Comparison of ENCODE assay signal across 22 cellular contexts in genomic region chr1:7640350-7640749, GRCh38.
DNase-seq lines count a peak whose midpoint lies in the region; TF ChIP-seq lines count a peak whose summit lies in the region.
"Had no signal": no experiment of that assay in that cellular context is flagged by ENCODE, and none has a peak within 500 bp of the region (broad histone marks: within the 10 kb centered on the region; RNA-seq: fewer than 3 reads in every experiment).

No MANE protein-coding gene starts in this region.

- H3K9me2 ChIP-seq in neural cell (ENCODE audit: insufficient read depth, low read length): no peaks in the 10 kb centered on the region

- no peak for TF ChIP-seq RAD21 in neural cell (conservative IDR thresholded peaks at IDR 0.05)

- H3K4me1 ChIP-seq in transverse colon: peaks cover 0 to 2% (median 0%) of the 10 kb centered on the region in 4 donors
- H3K4me1 ChIP-seq: HAP-1 had no signal

- H3K36me3 ChIP-seq in neural cell (ENCODE audit: insufficient read depth, low read length) (no peaks in the 10 kb centered on the region), transverse colon (no peaks in the 10 kb centered on the region)
- H3K36me3 ChIP-seq: BE2C; BLaER1 treated with 17β-estradiol and CSF1 and Interleukin-3, amounts not matched to agents 10 nM and 100 nM; HAP-1 had no signal

- H3K4me2 ChIP-seq in neural cell (ENCODE audit: low read length): peak overlapping the region; percentile 30
- H3K4me2 ChIP-seq: A549; BLaER1 treated with 17β-estradiol and CSF1 and Interleukin-3, amounts not matched to agents 10 nM and 100 nM had no signal

- H3K27me3 Mint-ChIP-seq in brain: no peaks in the 10 kb centered on the region
- H3K27me3 Mint-ChIP-seq in MCF 10A (ENCODE audit: insufficient read depth, unreplicated experiment): no peaks in the 10 kb centered on the region
- H3K27me3 Mint-ChIP-seq: CD4-positive, alpha-beta T cell had no signal

- peak; percentile 27 for DNase-seq in G401 (ENCODE audit: low spot score)
- DNase-seq in transverse colon: no peak
- DNase-seq in MCF 10A (ENCODE audit: unreplicated experiment): no peak
- DNase-seq in GM19240 (ENCODE audit: insufficient read length, low spot score): no peak
- DNase-seq: 8988T; ACHN; AML-193; BE2C; CD4-positive, alpha-beta T cell; CD8-positive, alpha-beta memory T cell; DMS 273 treated with DMSO at 0.1 percent for 48 hours; DMS79; EL; GF-D8; GOT3; HFFc6 had no signal

- H3K27ac ChIP-seq in neural cell (ENCODE audit: low read length): peak overlapping the region; percentile 93
- no peak overlapping the region for H3K27ac ChIP-seq in transverse colon
- H3K27ac ChIP-seq: BLaER1 treated with 17β-estradiol and CSF1 and Interleukin-3, amounts not matched to agents 10 nM and 100 nM had no signal

- peak overlapping the region in 1 of 5 experiments; percentile 28 for H3K4me3 Mint-ChIP-seq in brain
- no peak overlapping the region for H3K4me3 Mint-ChIP-seq in MCF 10A (ENCODE audit: unreplicated experiment)
- H3K4me3 Mint-ChIP-seq: CD14-positive monocyte; CD4-positive, alpha-beta T cell; CD8-positive, alpha-beta memory T cell; HFFc6 had no signal

- no peaks in the 10 kb centered on the region for H3K79me2 ChIP-seq in neural cell (replicated peaks; ENCODE audit: insufficient read depth, low read length)

- H3K9me3 ChIP-seq in neural cell (ENCODE audit: low read length) (no peaks in the 10 kb centered on the region), transverse colon (no peaks in the 10 kb centered on the region)
- H3K9me3 ChIP-seq: A549, BE2C, HAP-1 had no signal

- POLR2A ChIA-PET in MCF 10A (lab: Yijun Ruan, JAX): no interaction called here

- no peak for TF ChIP-seq EP300 in neural cell (conservative IDR thresholded peaks at IDR 0.05; ENCODE audit: poor library complexity, severe bottlenecking)
- TF ChIP-seq EP300 in transverse colon (IDR thresholded peaks at IDR 0.05; ENCODE audit: low read depth): no peak

- BruUV-seq in MCF 10A (replicated peaks; lab: Mats Ljungman, UMichigan): no TSS peak

- H3K27me3 ChIP-seq in neural cell (ENCODE audit: insufficient read depth, low read depth, low read length) (no peaks in the 10 kb centered on the region), transverse colon (no peaks in the 10 kb centered on the region)
- H3K27me3 ChIP-seq: BE2C; BLaER1 treated with 17β-estradiol and CSF1 and Interleukin-3, amounts not matched to agents 10 nM and 100 nM had no signal

- TF ChIP-seq POLR2A in transverse colon (IDR thresholded peaks at IDR 0.05): no peak

- H4K20me1 ChIP-seq in neural cell (ENCODE audit: insufficient read depth): no peaks in the 10 kb centered on the region

- TF ChIP-seq CTCF in brain (conservative IDR thresholded peaks at IDR 0.05) (no peak), neural cell (IDR thresholded peaks at IDR 0.05; ENCODE audit: poor library complexity, severe bottlenecking) (no peak), transverse colon (IDR thresholded peaks at IDR 0.05) (no peak), MCF 10A (IDR thresholded peaks at IDR 0.05; ENCODE audit: unreplicated experiment) (no peak)

- intact Hi-C loops in transverse colon (cut with DNase I; ENCODE audit: low total_unique reads): loop anchor here (10.0 kb wide), 1 partner anchor 596 kb away; no protein-coding TSS in a partner anchor
- intact Hi-C loops in MCF 10A (cut with micrococcal nuclease): no loop called here

- H3K36me3 Mint-ChIP-seq in brain (no peaks in the 10 kb centered on the region), MCF 10A (ENCODE audit: insufficient read depth, unreplicated experiment) (no peaks in the 10 kb centered on the region)
- H3K36me3 Mint-ChIP-seq: CD14-positive monocyte; CD8-positive, alpha-beta memory T cell had no signal

- 96 to 100% methylated on average over 1 to 18 of the region's 18 CpGs for whole genome bisulfite sequencing in transverse colon (ENCODE audit: low coverage in 1 of 2), 2 donors

- H3K4me1 Mint-ChIP-seq in brain: peaks cover 72% of the 10 kb centered on the region
- no peaks in the 10 kb centered on the region for H3K4me1 Mint-ChIP-seq in MCF 10A (ENCODE audit: insufficient read depth, unreplicated experiment)
- H3K4me1 Mint-ChIP-seq: CD14-positive monocyte; CD8-positive, alpha-beta memory T cell had no signal

- peak overlapping the region in 4 of 5 experiments; percentile 12 to 95 (median 70) for H3K27ac Mint-ChIP-seq in brain
- H3K27ac Mint-ChIP-seq in MCF 10A (ENCODE audit: low read depth, unreplicated experiment): no peak overlapping the region
- H3K27ac Mint-ChIP-seq: CD4-positive, alpha-beta T cell; CD8-positive, alpha-beta memory T cell; HFFc6 had no signal

- H3F3A ChIP-seq in neural cell (ENCODE audit: insufficient read depth, low read length, poor library complexity, severe bottlenecking): no peaks in the 10 kb centered on the region

- no peaks in the 10 kb centered on the region for H3K9me3 Mint-ChIP-seq in brain
- no peaks in the 10 kb centered on the region for H3K9me3 Mint-ChIP-seq in MCF 10A (ENCODE audit: unreplicated experiment)
- H3K9me3 Mint-ChIP-seq: CD14-positive monocyte; CD4-positive, alpha-beta T cell; CD8-positive, alpha-beta memory T cell; HFFc6 had no signal

- CTCF ChIA-PET in MCF 10A (lab: Yijun Ruan, JAX): interaction anchor here (0.6 kb wide), 1 partner anchor 418 kb away, joined by 3 read pairs; no protein-coding TSS in a partner anchor

- H3K9ac ChIP-seq in neural cell (ENCODE audit: low read length): peak overlapping the region; percentile 72
- H3K9ac ChIP-seq: BLaER1 treated with 17β-estradiol and CSF1 and Interleukin-3, amounts not matched to agents 10 nM and 100 nM had no signal

- H2AFZ ChIP-seq in neural cell (ENCODE audit: low read depth, low read length): no peak overlapping the region

- H3K4me3 ChIP-seq in neural cell (ENCODE audit: low read length) (peak overlapping the region; percentile 53), transverse colon (no peak overlapping the region)
- H3K4me3 ChIP-seq: A549; BLaER1 treated with 17β-estradiol and CSF1 and Interleukin-3, amounts not matched to agents 10 nM and 100 nM; HAP-1 had no signal

- in situ Hi-C loops in G401 (cut with HindIII; ENCODE audit: low sequenced_read_pairs) (no loop called here), transverse colon (cut with MboI; ENCODE audit: low pct_ligation_motif_present in 1 of 4, low pct_unique_long_range_greater_than_20kb in 1 of 4, low sequenced_read_pairs in 3 of 4) (loop anchor here (10.0 to 25.0 kb wide), 5 partner anchors 416 to 928 kb away; partner anchors contain the start of gene DNAJC11 (in 1 of the 4))

TF ChIP-seq in neural cell, 6 proteins besides CTCF, POLR2A, EP300 and RAD21:
- no peak for TF ChIP-seq MXI1 (conservative IDR thresholded peaks at IDR 0.05; ENCODE audit: poor library complexity, severe bottlenecking)
- TF ChIP-seq REST (IDR thresholded peaks at IDR 0.05; ENCODE audit: borderline replicate concordance): no peak
- no peak for TF ChIP-seq POLR2AphosphoS5 (IDR thresholded peaks at IDR 0.05)
- TF ChIP-seq SMC3 (conservative IDR thresholded peaks at IDR 0.05; ENCODE audit: poor library complexity): no peak
- no peak for TF ChIP-seq TAF1 (IDR thresholded peaks at IDR 0.05; ENCODE audit: low read depth)
- no peak for TF ChIP-seq EZH2 (IDR thresholded peaks at IDR 0.05; ENCODE audit: borderline replicate concordance, insufficient read depth, low read length, poor library complexity, severe bottlenecking)
